Comparison of ENCODE assay signal across 8 cellular contexts in the genomic region with DNA sequence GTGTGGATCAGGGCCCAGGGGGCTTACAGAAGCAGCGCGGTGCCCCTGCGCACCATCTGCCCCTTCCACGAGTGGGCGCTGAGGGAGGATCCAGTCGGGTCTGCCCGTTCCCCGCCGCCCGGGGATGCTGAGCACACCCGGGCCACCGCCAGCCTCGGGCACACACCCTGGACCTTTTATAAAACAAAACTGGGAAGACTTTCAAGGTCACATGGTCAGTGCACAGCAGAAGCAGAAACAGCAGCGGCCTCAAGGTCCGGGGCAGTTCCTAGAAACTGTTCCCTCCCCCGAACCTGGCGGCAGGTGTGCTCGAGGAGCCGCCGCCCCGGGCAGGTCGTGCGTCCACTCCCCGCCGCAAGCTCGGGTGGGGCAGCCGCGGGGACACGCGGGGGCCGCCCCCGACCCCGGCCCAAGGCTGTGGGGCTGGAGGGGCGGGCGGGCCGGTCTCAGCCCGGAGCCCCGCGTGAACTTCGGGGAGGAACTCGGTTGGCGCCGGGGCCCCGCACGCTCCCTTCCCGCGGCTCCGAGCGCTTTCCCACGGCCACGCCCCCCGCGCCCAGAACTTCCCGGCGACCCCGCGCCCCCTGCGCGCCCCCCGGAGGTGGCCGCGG. TPM values are rescaled to one million over a fixed set of nuclear protein-coding genes. Genes with fewer than 3 reads are reported as not detected.
A peak's percentile ranks its signal among the peaks of the same experiment; 100 is the strongest.
DNase-seq lines count a peak whose midpoint lies in the region; ATAC-seq and TF ChIP-seq lines count a peak whose summit lies in the region.

No MANE protein-coding gene starts in this region.

- peak overlapping the region; percentile 50 for H3K4me2 ChIP-seq in OCI-LY1 (ENCODE audit: low read length)

- H3K4me1 Mint-ChIP-seq in stimulated activated naive B cell treated with anti-CD40 and anti-IgM and Interleukin-4, amounts not matched to agents 10 μg/mL and 1 μg/mL and 100 μg/mL, for 72 hours, result peaks cover 3 to 11% of the 10 kb centered on the region in 2 donors

- peak overlapping the region; percentile 89 to 96 for H3K4me3 Mint-ChIP-seq in stimulated activated naive B cell treated with anti-CD40 and anti-IgM and Interleukin-4, amounts not matched to agents 10 μg/mL and 1 μg/mL and 100 μg/mL, for 72 hours

- H3K4me3 ChIP-seq in OCI-LY1 (ENCODE audit: low read depth, low read length, poor library complexity, severe bottlenecking) (peak overlapping the region; percentile 35), kidney epithelial cell (ENCODE audit: low read depth, low read length) (peak overlapping the region; percentile 88)

- TF ChIP-seq CTCF in OCI-LY1 (IDR thresholded peaks at IDR 0.05; ENCODE audit: low read length) (0 out of 2 replicates have a peak, but pooled peaks have one; percentile 6), kidney epithelial cell (IDR thresholded peaks at IDR 0.05; ENCODE audit: insufficient read depth, low read length, poor library complexity, severe bottlenecking) (peak; percentile 32)

- no peaks in the 10 kb centered on the region for H3K9me3 Mint-ChIP-seq in stimulated activated naive B cell treated with anti-CD40 and anti-IgM and Interleukin-4, amounts not matched to agents 10 μg/mL and 1 μg/mL and 100 μg/mL, for 72 hours

- H3K27ac ChIP-seq in OCI-LY1 (ENCODE audit: low read depth, low read length, poor library complexity, severe bottlenecking), result no peak overlapping the region

- no peaks in the 10 kb centered on the region for H3K9me2 ChIP-seq in OCI-LY1 (ENCODE audit: low read depth, low read length)

- H3K36me3 ChIP-seq in OCI-LY1 (ENCODE audit: insufficient read depth, low read length) (no peaks in the 10 kb centered on the region), kidney epithelial cell (ENCODE audit: control insufficient read depth, insufficient read depth, low read length) (no peaks in the 10 kb centered on the region)

- H3K9ac ChIP-seq in OCI-LY1 (ENCODE audit: low read length), result no peak overlapping the region

- H3K27ac Mint-ChIP-seq in stimulated activated naive B cell treated with anti-CD40 and anti-IgM and Interleukin-4, amounts not matched to agents 10 μg/mL and 1 μg/mL and 100 μg/mL, for 72 hours, result peak overlapping the region; percentile 93

- no peaks in the 10 kb centered on the region for H3K79me2 ChIP-seq in OCI-LY1 (ENCODE audit: insufficient read depth, low read length)

- H3K36me3 Mint-ChIP-seq in stimulated activated naive B cell treated with anti-CD40 and anti-IgM and Interleukin-4, amounts not matched to agents 10 μg/mL and 1 μg/mL and 100 μg/mL, for 72 hours, result peaks cover 3 to 7% of the 10 kb centered on the region in 2 donors

- no peaks in the 10 kb centered on the region for H3F3A ChIP-seq in OCI-LY1 (ENCODE audit: insufficient read depth, low read length)

- ATAC-seq in stimulated activated naive B cell treated with anti-CD40 and anti-IgM and Interleukin-4, amounts not matched to agents 10 μg/mL and 1 μg/mL and 100 μg/mL, for 72 hours (replicated peaks), result peak; percentile 55 to 56

- H4K20me1 ChIP-seq in OCI-LY1 (ENCODE audit: insufficient read depth, low read length), result no peaks in the 10 kb centered on the region

- H3K27me3 ChIP-seq in OCI-LY1 (ENCODE audit: insufficient read depth, low read length) (no peaks in the 10 kb centered on the region; the same call in 1 of the 2 replicates), kidney epithelial cell (ENCODE audit: control insufficient read depth, insufficient read depth, low read length) (no peaks in the 10 kb centered on the region)

- H2AFZ ChIP-seq in OCI-LY1 (ENCODE audit: low read length), result no peak overlapping the region

- peaks cover 15 to 29% of the 10 kb centered on the region in 2 donors for H3K27me3 Mint-ChIP-seq in stimulated activated naive B cell treated with anti-CD40 and anti-IgM and Interleukin-4, amounts not matched to agents 10 μg/mL and 1 μg/mL and 100 μg/mL, for 72 hours

- DNase-seq in NCI-H345 (lab: John Stamatoyannopoulos, UW), result peak; percentile 36
- no peak for DNase-seq in NCI-H345 treated with DMSO at 0.1 percent for 48 hours (lab: John Stamatoyannopoulos, UW; ENCODE audit: unreplicated experiment)
- peak; percentile 38 for DNase-seq in cerebellar cortex (ENCODE audit: low spot score)
- no peak for DNase-seq in kidney epithelial cell (ENCODE audit: low read depth)
- DNase-seq in stimulated activated naive B cell treated with anti-CD40 and anti-IgM and Interleukin-4, amounts not matched to agents 10 μg/mL and 1 μg/mL and 100 μg/mL, for 72 hours, result no peak
- DNase-seq in erythroblast (lab: John Stamatoyannopoulos, UW), result no peak
- no peak for DNase-seq in activated CD4-positive, alpha-beta T cell treated with anti-CD3 and anti-CD28 coated beads for 48 hours

- no peaks in the 10 kb centered on the region for H3K9me3 ChIP-seq in OCI-LY1 (ENCODE audit: low read length)

- no peak for TF ChIP-seq POLR2A in erythroblast (IDR thresholded peaks at IDR 0.05; ENCODE audit: low read length)

- H3K4me1 ChIP-seq in OCI-LY1 (ENCODE audit: insufficient read depth, low read length, severe bottlenecking), result no peaks in the 10 kb centered on the region

RNA-seq across cellular contexts. Expression of gene PPP1R26, which starts 0.6 kb away (rescaled TPM):
- total RNA-seq in kidney epithelial cell, result 47.2 and 48.0 TPM in 2 replicates

RNA-seq across cellular contexts. Expression of gene MRPS2, which starts 21.5 kb away (rescaled TPM):
- total RNA-seq in kidney epithelial cell, result 72.4 and 93.2 TPM in 2 replicates

RNA-seq across cellular contexts. Expression of gene LCN1, which starts 42.3 kb away (rescaled TPM):
- not detected in 2 replicates for total RNA-seq in kidney epithelial cell

Comparison
In these comparisons a context has a peak if more than half of its experiments do, and no peak if none do; other contexts are left out.
1. DNase-seq: peak in NCI-H345 (single experiment) and cerebellar cortex (single experiment); none in NCI-H345 treated with DMSO at 0.1 percent for 48 hours (single experiment), kidney epithelial cell (single experiment), stimulated activated naive B cell treated with anti-CD40 and anti-IgM and Interleukin-4, amounts not matched to agents 10 μg/mL and 1 μg/mL and 100 μg/mL, for 72 hours (single experiment), erythroblast (0 of 2) and activated CD4-positive, alpha-beta T cell treated with anti-CD3 and anti-CD28 coated beads for 48 hours (single experiment).